Comparison of ENCODE assay signal across 16 cellular contexts in the genomic region with DNA sequence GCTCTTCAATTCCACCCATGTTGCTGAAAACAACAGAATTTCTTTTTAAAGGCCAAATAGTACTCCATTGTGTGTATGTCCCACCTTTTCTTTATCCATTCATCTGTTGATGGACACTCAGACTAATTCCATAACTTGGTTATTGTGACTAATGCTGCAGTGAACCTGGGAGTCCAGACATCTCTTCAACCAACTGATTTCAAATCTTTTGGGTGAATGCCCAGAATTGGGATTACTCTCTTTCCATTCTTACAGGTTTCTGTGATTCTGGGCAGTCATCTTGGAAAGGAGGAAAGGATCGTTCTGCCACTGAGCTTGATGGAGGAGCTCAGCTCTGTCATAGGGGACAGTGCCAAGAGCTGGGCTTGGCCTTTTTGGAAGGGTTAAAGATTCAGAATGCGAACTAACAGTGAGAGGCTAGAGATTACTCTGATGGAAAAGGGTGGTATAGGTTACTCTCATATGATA. TPM values are rescaled to one million over a fixed set of nuclear protein-coding genes. Genes with fewer than 3 reads are reported as not detected.
DNase-seq lines count a peak whose midpoint lies in the region; ATAC-seq and TF ChIP-seq lines count a peak whose summit lies in the region.
"Had no signal": no experiment of that assay in that cellular context is flagged by ENCODE, and none has a peak within 500 bp of the region (broad histone marks: within the 10 kb centered on the region; RNA-seq: fewer than 3 reads in every experiment).

No MANE protein-coding gene starts in this region.

- H3K4me1 Mint-ChIP-seq in CD4-positive, alpha-beta memory T cell = peaks cover 7 to 17% (median 12%) of the 10 kb centered on the region in 4 donors
- peaks cover 38% of the 10 kb centered on the region for H3K4me1 Mint-ChIP-seq in brain

- H3K14ac ChIP-seq in IMR-90 (replicated peaks; ENCODE audit: low read depth, low read length) (no peak overlapping the region), mesenchymal stem cell (ENCODE audit: low read length in 2 of 2) (no peak overlapping the region)

- H4K8ac ChIP-seq in IMR-90 (ENCODE audit: low read depth in 2 of 2, low read length in 2 of 2) (no peak overlapping the region), mesenchymal stem cell (ENCODE audit: low read length) (no peak overlapping the region)

- H3K9ac ChIP-seq in IMR-90 (ENCODE audit: low read depth, low read length) (no peak overlapping the region), mesenchymal stem cell (ENCODE audit: low read length) (no peak overlapping the region)

- H3K9me3 Mint-ChIP-seq in CD4-positive, alpha-beta memory T cell = no peaks in the 10 kb centered on the region
- H3K9me3 Mint-ChIP-seq in brain = peaks cover 0 to 3% (median 0%) of the 10 kb centered on the region in 5 experiments

- no peak overlapping the region for H2BK12ac ChIP-seq in mesenchymal stem cell (ENCODE audit: low read length in 2 of 2)

- H3K36me3 ChIP-seq in CD4-positive, alpha-beta memory T cell (ENCODE audit: insufficient read depth, low read length) = no peaks in the 10 kb centered on the region
- H3K36me3 ChIP-seq in IMR-90 (ENCODE audit: control insufficient read depth, insufficient read depth, low read length) (no peaks in the 10 kb centered on the region; the same call in 1 of the 2 replicates), mesenchymal stem cell (ENCODE audit: control insufficient read depth in 1 of 2, insufficient read depth in 2 of 2, low read depth in 1 of 2, low read length in 2 of 2) (peaks cover 3 to 10% of the 10 kb centered on the region in 2 experiments)
- H3K36me3 ChIP-seq: upper lobe of right lung had no signal

- dilution Hi-C loops in IMR-90 (cut with HindIII; ENCODE audit: low sequenced_read_pairs, unreplicated experiment) = no loop called here

- H3K4ac ChIP-seq in IMR-90 (ENCODE audit: low read depth, low read length) = peak overlapping the region; percentile 19; the same call in 1 of the 2 replicates
- H3K4ac ChIP-seq in mesenchymal stem cell (ENCODE audit: low read depth in 1 of 2, low read length in 2 of 2) = no peak overlapping the region

- TF ChIP-seq RAD21 in IMR-90 (IDR thresholded peaks at IDR 0.05; ENCODE audit: low read length) = no peak

- H2BK15ac ChIP-seq in IMR-90 (ENCODE audit: low read depth, low read length) (no peak overlapping the region), mesenchymal stem cell (ENCODE audit: low read depth, poor library complexity, severe bottlenecking) (no peak overlapping the region)

- H3K27me3 ChIP-seq in CD4-positive, alpha-beta memory T cell (ENCODE audit: insufficient read depth, low read length) = no peaks in the 10 kb centered on the region
- H3K27me3 ChIP-seq in IMR-90 (ENCODE audit: control insufficient read depth, insufficient read depth, low read length) (no peaks in the 10 kb centered on the region), mesenchymal stem cell (ENCODE audit: control insufficient read depth in 1 of 2, insufficient read depth in 1 of 2, low read length in 2 of 2) (no peaks in the 10 kb centered on the region)
- H3K27me3 ChIP-seq: hepatocyte, upper lobe of right lung had no signal

- POLR2A ChIA-PET in CD4-positive, alpha-beta memory T cell (lab: Charles Lee; ENCODE audit: partially characterized antibody) = interaction anchor here (2.4 kb wide), 1 partner anchor 13 kb away, joined by 17 read pairs; no protein-coding TSS in a partner anchor
- POLR2A ChIA-PET in IMR-90 (lab: Charles Lee; ENCODE audit: unreplicated experiment) = interaction anchor here (0.6 to 1.2 kb wide), 2 partner anchors 10 to 183 kb away, joined by 3 read pairs; no protein-coding TSS in a partner anchor

- no peak overlapping the region for H2BK5ac ChIP-seq in IMR-90 (ENCODE audit: low read depth, low read length, poor library complexity, severe bottlenecking)
- no peak overlapping the region for H2BK5ac ChIP-seq in mesenchymal stem cell (ENCODE audit: low read depth, low read length, poor library complexity, severe bottlenecking)

- H3K4me3 Mint-ChIP-seq in CD4-positive, alpha-beta memory T cell = no peak overlapping the region
- H3K4me3 Mint-ChIP-seq in brain = no peak overlapping the region

- peak overlapping the region; percentile 22 for H2AK9ac ChIP-seq in IMR-90 (replicated peaks; ENCODE audit: low read depth, low read length, poor library complexity)

- peak overlapping the region; percentile 6 to 77 (median 64) for H3K27ac Mint-ChIP-seq in CD4-positive, alpha-beta memory T cell
- peak overlapping the region in 4 of 5 experiments; percentile 32 to 84 (median 76) for H3K27ac Mint-ChIP-seq in brain

- intact Hi-C loops in CD4-positive, alpha-beta memory T cell (cut with micrococcal nuclease) = no loop called here
- intact Hi-C loops in IMR-90 (cut with micrococcal nuclease) = no loop called here

- TF ChIP-seq POLR2A in IMR-90 (IDR thresholded peaks at IDR 0.05; ENCODE audit: low read depth, low read length) = no peak

- H3K79me1 ChIP-seq in IMR-90 (ENCODE audit: low read depth in 1 of 2, low read length in 2 of 2) (peaks cover 6 to 35% of the 10 kb centered on the region in 2 experiments; a peak in 3 of 4 replicates), mesenchymal stem cell (replicated peaks; ENCODE audit: low read length, poor library complexity, severe bottlenecking) (peaks cover 33% of the 10 kb centered on the region)

- DNase-seq in CD4-positive, alpha-beta memory T cell = no peak
- peak; percentile 90 for DNase-seq in IMR-90
- peak; percentile 47 for DNase-seq in mesenchymal stem cell
- no peak for DNase-seq in NCI-H1417 (lab: John Stamatoyannopoulos, UW)
- DNase-seq: activated CD4-positive, CD25-positive, alpha-beta regulatory T cell; H7; KG1; NCI-H2107; SHP77 treated with DMSO at 0.1 percent for 48 hours; upper lobe of right lung had no signal

- no peak overlapping the region for H2BK20ac ChIP-seq in IMR-90 (ENCODE audit: low read depth, low read length)

- no peak overlapping the region for H3K56ac ChIP-seq in IMR-90 (ENCODE audit: extremely low read depth, insufficient read depth, low read length)

- H2AK5ac ChIP-seq in IMR-90 (ENCODE audit: low read depth, low read length) (no peak overlapping the region), mesenchymal stem cell (ENCODE audit: low read length, severe bottlenecking) (no peak overlapping the region)

- no peak for TF ChIP-seq CTCF in IMR-90 (conservative IDR thresholded peaks at IDR 0.05; ENCODE audit: low read depth, low read length)
- TF ChIP-seq CTCF in brain (conservative IDR thresholded peaks at IDR 0.05) = no peak

- no TSS peak for BruUV-seq in IMR-90 (replicated peaks; lab: Mats Ljungman, UMichigan)

- WGBS in IMR-90 (ENCODE audit: extremely low coverage in 2 of 2, insufficient read length in 1 of 2), 2 experiments = 80% methylated on average over 1 of the region's 2 CpGs; no CpG with 5 or more reads in 1 of the 2 experiments
- whole genome bisulfite sequencing in mesenchymal stem cell = 88% methylated on average over 2 of the region's 2 CpGs

- H4K91ac ChIP-seq in IMR-90 (ENCODE audit: insufficient read depth, low read depth, low read length) (no peak overlapping the region), mesenchymal stem cell (ENCODE audit: low read length) (no peak overlapping the region)

- no peak overlapping the region for H3K4me3 ChIP-seq in CD4-positive, alpha-beta memory T cell (ENCODE audit: low read length in 2 of 2)
- H3K4me3 ChIP-seq in IMR-90 (ENCODE audit: insufficient read depth, low read depth, low read length) (no peak overlapping the region), mesenchymal stem cell (ENCODE audit: insufficient read depth in 1 of 2, low read depth in 1 of 2, low read length in 2 of 2) (no peak overlapping the region)
- H3K4me3 ChIP-seq: coronary artery, hepatocyte, upper lobe of right lung had no signal

- no peak overlapping the region for H3K4me2 ChIP-seq in IMR-90 (ENCODE audit: low read depth, low read length)
- no peak overlapping the region for H3K4me2 ChIP-seq in mesenchymal stem cell (ENCODE audit: low read length, poor library complexity, severe bottlenecking)
- H3K4me2 ChIP-seq: hepatocyte had no signal

- H3K27ac ChIP-seq in CD4-positive, alpha-beta memory T cell (ENCODE audit: low read depth, low read length) = no peak overlapping the region
- H3K27ac ChIP-seq in IMR-90 (ENCODE audit: insufficient read depth, low read length) (no peak overlapping the region), mesenchymal stem cell (ENCODE audit: low read length, poor library complexity, severe bottlenecking) (no peak overlapping the region)
- H3K27ac ChIP-seq: coronary artery, hepatocyte, upper lobe of right lung had no signal

- ATAC-seq in IMR-90 (ENCODE audit: low read depth) (peak; percentile 62), GM18520 (IDR thresholded peaks at IDR 0.05; ENCODE audit: unreplicated experiment) (no peak), HG02981 (IDR thresholded peaks at IDR 0.05; ENCODE audit: unreplicated experiment) (no peak), GM18502 (IDR thresholded peaks at IDR 0.05; ENCODE audit: poor library complexity, unreplicated experiment) (no peak)
- ATAC-seq: upper lobe of right lung had no signal

- H3K36me3 Mint-ChIP-seq in CD4-positive, alpha-beta memory T cell = peaks cover 13 to 25% of the 10 kb centered on the region in 2 donors
- peaks cover 12% of the 10 kb centered on the region for H3K36me3 Mint-ChIP-seq in brain

- H3K18ac ChIP-seq in IMR-90 (ENCODE audit: low read depth, low read length) = no peak overlapping the region
- no peak overlapping the region for H3K18ac ChIP-seq in mesenchymal stem cell (ENCODE audit: low read depth in 1 of 2, low read length in 2 of 2)

- H3K27me3 Mint-ChIP-seq in CD4-positive, alpha-beta memory T cell = no peaks in the 10 kb centered on the region
- H3K27me3 Mint-ChIP-seq in brain = peaks cover 3% of the 10 kb centered on the region

- H2BK120ac ChIP-seq in IMR-90 (ENCODE audit: low read depth, low read length) (no peak overlapping the region), mesenchymal stem cell (ENCODE audit: low read depth, low read length) (no peak overlapping the region)

- H3K9me3 ChIP-seq in CD4-positive, alpha-beta memory T cell (ENCODE audit: control insufficient read depth in 1 of 2, low read length in 2 of 2) = no peaks in the 10 kb centered on the region
- H3K9me3 ChIP-seq in IMR-90 (ENCODE audit: control insufficient read depth, insufficient read depth, low read length) (no peaks in the 10 kb centered on the region), mesenchymal stem cell (ENCODE audit: control insufficient read depth, low read length) (no peaks in the 10 kb centered on the region)
- H3K9me3 ChIP-seq: upper lobe of right lung had no signal

- no peaks in the 10 kb centered on the region for H4K20me1 ChIP-seq in IMR-90 (ENCODE audit: insufficient read depth, low read length)

- H3K4me1 ChIP-seq in CD4-positive, alpha-beta memory T cell (ENCODE audit: insufficient read depth, low read length) = peaks cover 6% of the 10 kb centered on the region
- H3K4me1 ChIP-seq in IMR-90 (ENCODE audit: control insufficient read depth, insufficient read depth, low read length) (peaks cover 4% of the 10 kb centered on the region; the same call in 1 of the 2 replicates), mesenchymal stem cell (ENCODE audit: control insufficient read depth, insufficient read depth, low read depth, low read length) (peaks cover 2% of the 10 kb centered on the region)

- H3K23ac ChIP-seq in IMR-90 (ENCODE audit: low read depth, low read length) (no peak overlapping the region), mesenchymal stem cell (ENCODE audit: low read length in 2 of 2) (no peak overlapping the region)

- peaks cover 7% of the 10 kb centered on the region; the same call in 1 of the 2 replicates for H3K9me1 ChIP-seq in IMR-90 (ENCODE audit: insufficient read depth, low read length)

- in situ Hi-C loops in IMR-90 (cut with MboI; ENCODE audit: low sequenced_read_pairs) = no loop called here

- H2AFZ ChIP-seq in IMR-90 (replicated peaks; ENCODE audit: low read length, poor library complexity) (no peak overlapping the region), mesenchymal stem cell (ENCODE audit: low read depth, low read length) (no peak overlapping the region)
- H2AFZ ChIP-seq: hepatocyte had no signal

- CTCF ChIA-PET in CD4-positive, alpha-beta memory T cell (lab: Charles Lee; ENCODE audit: partially characterized antibody) = interaction anchor here (2.1 to 4.8 kb wide), 2 partner anchors 13 to 142 kb away, joined by 8 to 18 read pairs; no protein-coding TSS in a partner anchor
- CTCF ChIA-PET in IMR-90 (lab: Yijun Ruan, JAX) = interaction anchor here (1.3 to 1.6 kb wide), 2 partner anchors 12 to 142 kb away, joined by 4 read pairs; no protein-coding TSS in a partner anchor

- no peak overlapping the region for H4K5ac ChIP-seq in IMR-90 (ENCODE audit: low read depth, low read length)

RNA-seq across cellular contexts. Expression of a gene that starts 48.1 kb away (rescaled TPM):
- 1 to 10 TPM; 4.9 to 5.2 TPM for total RNA-seq in CD4-positive, alpha-beta memory T cell
- 1 to 10 TPM in 1 of 2 donors, under 1 TPM in 1; 0.39 to 1.6 TPM for polyA plus RNA-seq in CD4-positive, alpha-beta memory T cell
- total RNA-seq in IMR-90 (2012; rRNA removed) = 10.0 and 10.4 TPM in 2 replicates
- polyA plus RNA-seq in IMR-90 (2012; rRNA removed) (23.0 and 30.9 TPM in 2 replicates), brain (ENCODE audit: insufficient read depth, low read depth, low replicate concordance) (2.6 TPM)
- polyA plus RNA-seq in IMR-90 (2012; cell fraction: cytosol; rRNA removed) = 17.8 and 60.2 TPM in 2 replicates
- polyA plus RNA-seq in IMR-90 (2012; cell fraction: nucleus; rRNA removed; ENCODE audit: low replicate concordance) = 69.0 and 122 TPM in 2 replicates
- polyA plus RNA-seq in mesenchymal stem cell (2013, experiment 1 of 2) = 25.3 TPM
- 23.9 TPM for polyA plus RNA-seq in mesenchymal stem cell (2013, experiment 2 of 2)

Comparison
In these comparisons a context has a peak if more than half of its experiments do, and no peak if none do; other contexts are left out.
1. DNase-seq: peak in IMR-90 (single experiment) and mesenchymal stem cell (single experiment); none in CD4-positive, alpha-beta memory T cell (0 of 5) and NCI-H1417 (0 of 3).